Comparison of ENCODE assay signal across 7 cellular contexts in genomic region chr2:16153754-16154035, GRCh38.
"Had no signal": no experiment of that assay in that cellular context is flagged by ENCODE, and none has a peak within 500 bp of the region (broad histone marks: within the 10 kb centered on the region; RNA-seq: fewer than 3 reads in every experiment).

No MANE protein-coding gene starts in this region.

- H3K36me3 Mint-ChIP-seq: IgD-negative memory B cell had no signal

- H3K4me3 ChIP-seq: K562 had no signal

- H3K4me3 Mint-ChIP-seq: IgD-negative memory B cell had no signal

- H3K4me1 Mint-ChIP-seq: IgD-negative memory B cell had no signal

- H3K27ac Mint-ChIP-seq: IgD-negative memory B cell had no signal

- H3K27ac ChIP-seq: HL-60 had no signal

- ATAC-seq: HepG2, K562 had no signal

- DNase-seq: IMR-90, KBM-7, KG1 had no signal
